In genomic region chr7:150047337-150047736, GRCh38 we compare ENCODE assay signal across 8 cellular contexts.
DNase-seq lines count a peak whose midpoint lies in the region; ATAC-seq and TF ChIP-seq lines count a peak whose summit lies in the region.
"Not testable (repeated sequence)": the region's sequence is repeated elsewhere in the genome, so short reads cannot be mapped to it uniquely, and the experiment has no call there.

No MANE protein-coding gene starts in this region.

- H3K27ac Mint-ChIP-seq in GM23338, nephron progenitor cell: not testable (repeated sequence)

- H3K9me2 ChIP-seq in GM23338 (ENCODE audit: insufficient read depth) = not testable (repeated sequence)

- not testable (repeated sequence) for H4K20me1 ChIP-seq in GM23338 (replicated peaks; ENCODE audit: insufficient read depth)

- not testable (repeated sequence) for H3K9me3 ChIP-seq in left ventricle myocardium inferior (replicated peaks)

- H3K27ac ChIP-seq in GM23338 (ENCODE audit: low read depth); left ventricle myocardium inferior (replicated peaks): not testable (repeated sequence)

- intact Hi-C loops in left ventricle myocardium inferior (cut with micrococcal nuclease) = not testable (repeated sequence)

- not testable (repeated sequence) for H3F3A ChIP-seq in GM23338 (replicated peaks; ENCODE audit: low read depth)

- in situ Hi-C loops in ACHN (cut with HindIII; ENCODE audit: low pct_ligation_motif_present, low pct_unique_long_range_greater_than_20kb, low sequenced_read_pairs) = not testable (repeated sequence)

- peak overlapping the region; percentile 88 for H3K4me2 ChIP-seq in GM23338

- H3K4me3 Mint-ChIP-seq in GM23338 = peak overlapping the region; percentile 78
- peak overlapping the region; percentile 79 for H3K4me3 Mint-ChIP-seq in nephron progenitor cell

- not testable (repeated sequence) for H3K36me3 Mint-ChIP-seq in GM23338 (ENCODE audit: low read depth); nephron progenitor cell (ENCODE audit: low read depth)

- not testable (repeated sequence) for TF ChIP-seq CTCF in GM23338 (conservative IDR thresholded peaks at IDR 0.05; ENCODE audit: low read depth in 2 of 2); left ventricle myocardium inferior (IDR thresholded peaks at IDR 0.05; ENCODE audit: borderline replicate concordance); nephron progenitor cell (IDR thresholded peaks at IDR 0.05)

- ATAC-seq in GM23338 = peak; percentile 14

- H3K79me2 ChIP-seq in GM23338 (replicated peaks; ENCODE audit: insufficient read depth) = not testable (repeated sequence)

- DNase-seq in ACHN (peak; percentile 22), GM23338 (ENCODE audit: low spot score) (peak; percentile 39), NCI-H82 (lab: John Stamatoyannopoulos, UW) (peak; percentile 52), cerebellum (ENCODE audit: low spot score) (peak; percentile 31), left ventricle myocardium inferior (peak; percentile 16), nephron progenitor cell (peak; percentile 53)
- peak; percentile 62 for DNase-seq in activated CD8-positive, alpha-beta memory T cell treated with anti-CD3 and anti-CD28 coated beads for 24 hours
- peak; percentile 7 for DNase-seq in stimulated activated CD4-positive, alpha-beta T cell treated with anti-CD3 and anti-CD28 coated beads, Interleukin-4, amount 100 ng/mL, for 1 hour

- H3K27me3 ChIP-seq in GM23338 (ENCODE audit: insufficient read depth) (peaks cover 35% of the 10 kb centered on the region), left ventricle myocardium inferior (ENCODE audit: low read depth) (peaks cover 21% of the 10 kb centered on the region)

- H3K9me3 Mint-ChIP-seq in GM23338, nephron progenitor cell: not testable (repeated sequence)

- H3K4me1 Mint-ChIP-seq in GM23338 (peaks cover 13% of the 10 kb centered on the region), nephron progenitor cell (peaks cover 12% of the 10 kb centered on the region)

- H3K4me3 ChIP-seq in GM23338 (peak overlapping the region; percentile 71), left ventricle myocardium inferior (peak overlapping the region; percentile 68)

- not testable (repeated sequence) for H3K36me3 ChIP-seq in GM23338 (ENCODE audit: insufficient read depth); left ventricle myocardium inferior

- H3K27me3 Mint-ChIP-seq in GM23338 (ENCODE audit: insufficient read depth, low read depth, poor library complexity) (peaks cover 24% of the 10 kb centered on the region), nephron progenitor cell (ENCODE audit: low read depth, poor library complexity) (peaks cover 34% of the 10 kb centered on the region)

- not testable (repeated sequence) for H3K4me1 ChIP-seq in GM23338 (ENCODE audit: insufficient read depth)
- peaks cover 20% of the 10 kb centered on the region for H3K4me1 ChIP-seq in left ventricle myocardium inferior

- not testable (repeated sequence) for H2AFZ ChIP-seq in GM23338

Comparison
In these comparisons a context has a peak if more than half of its experiments do, and no peak if none do; other contexts are left out.
1. DNase-seq: peak in every context shown above with its lines; median percentile 62 in activated CD8-positive, alpha-beta memory T cell treated with anti-CD3 and anti-CD28 coated beads for 24 hours; 53 in nephron progenitor cell; 52 in NCI-H82; 39 in GM23338; 31 in cerebellum; 22 in ACHN; 16 in left ventricle myocardium inferior; 7 in stimulated activated CD4-positive, alpha-beta T cell treated with anti-CD3 and anti-CD28 coated beads, Interleukin-4, amount 100 ng/mL, for 1 hour.